In genomic region chr2:42113427-42113826, GRCh38 we compare ENCODE assay signal across 16 cellular contexts.
"Had no signal": no experiment of that assay in that cellular context is flagged by ENCODE, and none has a peak within 500 bp of the region (broad histone marks: within the 10 kb centered on the region; RNA-seq: fewer than 3 reads in every experiment).

No MANE protein-coding gene starts in this region.

- H3K36me3 ChIP-seq: colonic mucosa, heart right ventricle, tibial nerve had no signal

- H3K27me3 ChIP-seq: colonic mucosa, heart right ventricle, testis, tibial nerve had no signal

- ATAC-seq: heart right ventricle; left lobe of liver; naive thymus-derived CD4-positive, alpha-beta T cell; sciatic nerve; stimulated activated naive B cell treated with anti-CD40 and anti-IgM and Interleukin-4, amounts not matched to agents 10 μg/mL and 1 μg/mL and 100 μg/mL, for 72 hours; stimulated activated naive CD8-positive, alpha-beta T cell treated with anti-CD3 and anti-CD28 coated beads, Interleukin-15, amount 100 ng/mL, for 72 hours had no signal

- DNase-seq: colonic mucosa; dermis blood vessel endothelial cell; heart right ventricle; hypothalamus; mammary epithelial cell; naive thymus-derived CD4-positive, alpha-beta T cell; posterior cingulate gyrus; stimulated activated CD4-positive, alpha-beta T cell treated with anti-CD3 and anti-CD28 coated beads, Interleukin-2, amount 100 ng/mL, for 24 hours; stimulated activated CD4-positive, alpha-beta T cell treated with anti-CD3 and anti-CD28 coated beads, Interleukin-4, amount 100 ng/mL, for 4 hours; stimulated activated naive B cell treated with anti-CD40 and anti-IgM and Interleukin-4, amounts not matched to agents 10 μg/mL and 1 μg/mL and 100 μg/mL, for 72 hours; stimulated activated naive CD8-positive, alpha-beta T cell treated with anti-CD3 and anti-CD28 coated beads, Interleukin-15, amount 100 ng/mL, for 72 hours; testis had no signal

- H3K27ac ChIP-seq: colonic mucosa, heart right ventricle, skin epidermis, testis, tibial nerve had no signal

- H3K4me3 ChIP-seq: colonic mucosa, heart right ventricle, skin epidermis, testis, tibial nerve had no signal

- H3K4me1 ChIP-seq: colonic mucosa had no signal

- H3K9me3 ChIP-seq: colonic mucosa, heart right ventricle, testis, tibial nerve had no signal
